Comparison of ENCODE assay signal across 1 cellular context in genomic region chr15:25847066-25847465, GRCh38.
TF ChIP-seq lines count a peak whose summit lies in the region.

No MANE protein-coding gene starts in this region.

TF ChIP-seq in WTC11, 78 proteins besides CTCF, POLR2A, EP300 and RAD21 (continued from another document):
- TF ChIP-seq ZNF532 (CRISPR knock-in tag; IDR thresholded peaks at IDR 0.05; ENCODE audit: borderline replicate concordance), result no peak
- TF ChIP-seq SMAD4 (CRISPR knock-in tag; IDR thresholded peaks at IDR 0.05), result no peak
- TF ChIP-seq USF2 (CRISPR knock-in tag; IDR thresholded peaks at IDR 0.05), result no peak
- TF ChIP-seq RELA (CRISPR knock-in tag; IDR thresholded peaks at IDR 0.05; ENCODE audit: borderline replicate concordance), result no peak
- no peak for TF ChIP-seq TCF7 (CRISPR knock-in tag; IDR thresholded peaks at IDR 0.05; ENCODE audit: low read depth)
- no peak for TF ChIP-seq ATF6 (CRISPR knock-in tag; IDR thresholded peaks at IDR 0.05)
TF ChIP-seq in WTC11: peak in this region for 0.
